Comparison of ENCODE assay signal across 8 cellular contexts in genomic region chr5:177005619-177006264, GRCh38. TPM values are rescaled to one million over a fixed set of nuclear protein-coding genes. Genes with fewer than 3 reads are reported as not detected.
DNase-seq lines count a peak whose midpoint lies in the region; ATAC-seq lines count a peak whose summit lies in the region.

No MANE protein-coding gene starts in this region.

- ATAC-seq in GM18861 (IDR thresholded peaks at IDR 0.05; ENCODE audit: unreplicated experiment) (peak; percentile 48), HG03135 (IDR thresholded peaks at IDR 0.05; ENCODE audit: unreplicated experiment) (peak; percentile 57)

- DNase-seq in AG08395 (ENCODE audit: low spot score) (peak; percentile 74), NCI-H774 (lab: John Stamatoyannopoulos, UW) (peak; percentile 27), epithelial cell of prostate (ENCODE audit: low read depth, low spot score) (no peak), mucosa of gallbladder (ENCODE audit: low spot score) (peak; percentile 65)
- peak; percentile 65 for DNase-seq in activated CD8-positive, alpha-beta memory T cell treated with anti-CD3 and anti-CD28 coated beads, Interleukin-2, amount 50 U/mL, for 4 hours
- peak; percentile 53 for DNase-seq in stimulated activated CD8-positive, alpha-beta memory T cell treated with anti-CD3 and anti-CD28 coated beads, Interleukin-4, amount 100 ng/mL, for 24 hours (ENCODE audit: low read depth)

- H3K27ac ChIP-seq in epithelial cell of prostate: peak overlapping the region; percentile 80

RNA-seq across cellular contexts. Expression of gene UIMC1, which starts 0.8 kb away (rescaled TPM):
- 34.4 TPM for total RNA-seq in mucosa of gallbladder

RNA-seq across cellular contexts. Expression of gene ZNF346, which starts 16.8 kb away (rescaled TPM):
- 18.3 TPM for total RNA-seq in mucosa of gallbladder
